18 cellular contexts compared by ENCODE assay signal in the genomic region with DNA sequence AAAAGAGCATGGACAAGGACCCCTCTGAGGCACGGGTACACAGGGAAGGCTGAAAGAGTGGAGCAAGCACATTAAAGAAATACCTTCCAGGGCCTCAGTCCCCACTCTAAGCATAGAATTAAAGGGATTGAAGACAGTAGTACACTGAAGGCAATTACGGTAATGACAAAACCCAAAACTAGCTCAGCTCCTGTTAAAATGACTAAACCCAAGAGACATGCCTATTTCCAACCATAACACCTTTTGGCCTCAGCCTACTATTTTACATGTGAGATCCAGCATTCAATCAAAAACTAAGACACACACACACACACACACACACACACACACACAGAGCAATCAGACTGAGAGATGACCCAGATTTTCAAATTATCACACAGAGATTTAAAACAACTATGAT. TPM values are rescaled to one million over a fixed set of nuclear protein-coding genes. Genes with fewer than 3 reads are reported as not detected.
DNase-seq lines count a peak whose midpoint lies in the region; ATAC-seq, FAIRE-seq and TF ChIP-seq lines count a peak whose summit lies in the region.
"Had no signal": no experiment of that assay in that cellular context is flagged by ENCODE, and none has a peak within 500 bp of the region (broad histone marks: within the 10 kb centered on the region; RNA-seq: fewer than 3 reads in every experiment).

No MANE protein-coding gene starts in this region.

- no peak for DNase-seq in activated naive CD8-positive, alpha-beta T cell treated with anti-CD3 and anti-CD28 coated beads, Interleukin-2, amount 50 U/mL, for 24 hours
- DNase-seq in activated naive CD8-positive, alpha-beta T cell treated with anti-CD3 and anti-CD28 coated beads for 36 hours = no peak
- DNase-seq in activated T-helper 1 cell treated with anti-CD3 and anti-CD28 coated beads, Interleukin-12 subunit alpha, Interleukin-12 subunit beta, Interleukin-2, Interleukin-4 antibody, amounts not matched to agents 30 ng/mL and 10 ng/mL and 1 ng/mL, durations not matched to agents 14 hours and 24 hours and 36 hours (ENCODE audit: low spot score) = no peak
- DNase-seq in endodermal cell (no peak), frontal cortex (ENCODE audit: low spot score in 2 of 2) (no peak), sciatic nerve (ENCODE audit: low spot score) (no peak)
- no peak for DNase-seq in stimulated activated naive CD4-positive, alpha-beta T cell treated with Interleukin-2 at 50 U/mL for 16 hours (lab: John Stamatoyannopoulos, UW)
- DNase-seq: C1 segment of cervical spinal cord, DMS53, NCI-H1417, NCI-H1930, NCI-H2171, NCI-H446 treated with DMSO at 0.1 percent for 48 hours, NCI-H774, Peyer's patch, Right ventricle myocardium superior had no signal

- no peak overlapping the region for H3K27ac ChIP-seq in endodermal cell (ENCODE audit: low read depth, low read length)
- H3K27ac ChIP-seq: Peyer's patch had no signal

- H3K4me3 ChIP-seq in endodermal cell (ENCODE audit: low read length) = no peak overlapping the region
- H3K4me3 ChIP-seq: Peyer's patch had no signal

- peaks cover 25% of the 10 kb centered on the region for H3K36me3 Mint-ChIP-seq in activated naive CD8-positive, alpha-beta T cell treated with anti-CD3 and anti-CD28 coated beads, Interleukin-2, amount 50 U/mL, for 24 hours (ENCODE audit: low read depth)
- H3K36me3 Mint-ChIP-seq in activated naive CD8-positive, alpha-beta T cell treated with anti-CD3 and anti-CD28 coated beads for 36 hours = peaks cover 10% of the 10 kb centered on the region
- H3K36me3 Mint-ChIP-seq in activated T-helper 1 cell treated with anti-CD3 and anti-CD28 coated beads, Interleukin-12 subunit alpha, Interleukin-12 subunit beta, Interleukin-2, Interleukin-4 antibody, amounts not matched to agents 30 ng/mL and 10 ng/mL and 1 ng/mL, durations not matched to agents 14 hours and 24 hours and 36 hours (ENCODE audit: low read depth) = peaks cover 22% of the 10 kb centered on the region
- peaks cover 38% of the 10 kb centered on the region for H3K36me3 Mint-ChIP-seq in endodermal cell (ENCODE audit: low read depth)

- no peak for TF ChIP-seq CTCF in endodermal cell (conservative IDR thresholded peaks at IDR 0.05)

- WGBS in endodermal cell (ENCODE audit: insufficient coverage in 1 of 2, insufficient read length in 1 of 2), 2 experiments = 95 to 100% methylated on average over 1 to 2 of the region's 2 CpGs

- no peak overlapping the region for H3K4me3 Mint-ChIP-seq in activated naive CD8-positive, alpha-beta T cell treated with anti-CD3 and anti-CD28 coated beads, Interleukin-2, amount 50 U/mL, for 24 hours
- no peak overlapping the region for H3K4me3 Mint-ChIP-seq in activated naive CD8-positive, alpha-beta T cell treated with anti-CD3 and anti-CD28 coated beads for 36 hours
- H3K4me3 Mint-ChIP-seq in activated T-helper 1 cell treated with anti-CD3 and anti-CD28 coated beads, Interleukin-12 subunit alpha, Interleukin-12 subunit beta, Interleukin-2, Interleukin-4 antibody, amounts not matched to agents 30 ng/mL and 10 ng/mL and 1 ng/mL, durations not matched to agents 14 hours and 24 hours and 36 hours = no peak overlapping the region
- no peak overlapping the region for H3K4me3 Mint-ChIP-seq in endodermal cell

- H3K4me1 Mint-ChIP-seq in activated naive CD8-positive, alpha-beta T cell treated with anti-CD3 and anti-CD28 coated beads, Interleukin-2, amount 50 U/mL, for 24 hours = peaks cover 5% of the 10 kb centered on the region
- no peaks in the 10 kb centered on the region for H3K4me1 Mint-ChIP-seq in activated naive CD8-positive, alpha-beta T cell treated with anti-CD3 and anti-CD28 coated beads for 36 hours
- H3K4me1 Mint-ChIP-seq in activated T-helper 1 cell treated with anti-CD3 and anti-CD28 coated beads, Interleukin-12 subunit alpha, Interleukin-12 subunit beta, Interleukin-2, Interleukin-4 antibody, amounts not matched to agents 30 ng/mL and 10 ng/mL and 1 ng/mL, durations not matched to agents 14 hours and 24 hours and 36 hours (ENCODE audit: low read depth) = peaks cover 8% of the 10 kb centered on the region
- H3K4me1 Mint-ChIP-seq in endodermal cell = peaks cover 19% of the 10 kb centered on the region

- no peaks in the 10 kb centered on the region for H3K27me3 Mint-ChIP-seq in activated naive CD8-positive, alpha-beta T cell treated with anti-CD3 and anti-CD28 coated beads, Interleukin-2, amount 50 U/mL, for 24 hours
- no peaks in the 10 kb centered on the region for H3K27me3 Mint-ChIP-seq in activated naive CD8-positive, alpha-beta T cell treated with anti-CD3 and anti-CD28 coated beads for 36 hours
- no peaks in the 10 kb centered on the region for H3K27me3 Mint-ChIP-seq in activated T-helper 1 cell treated with anti-CD3 and anti-CD28 coated beads, Interleukin-12 subunit alpha, Interleukin-12 subunit beta, Interleukin-2, Interleukin-4 antibody, amounts not matched to agents 30 ng/mL and 10 ng/mL and 1 ng/mL, durations not matched to agents 14 hours and 24 hours and 36 hours (ENCODE audit: insufficient read depth)
- no peaks in the 10 kb centered on the region for H3K27me3 Mint-ChIP-seq in endodermal cell (ENCODE audit: insufficient read depth)

- no peaks in the 10 kb centered on the region for H3K9me3 Mint-ChIP-seq in activated naive CD8-positive, alpha-beta T cell treated with anti-CD3 and anti-CD28 coated beads, Interleukin-2, amount 50 U/mL, for 24 hours
- no peaks in the 10 kb centered on the region for H3K9me3 Mint-ChIP-seq in activated naive CD8-positive, alpha-beta T cell treated with anti-CD3 and anti-CD28 coated beads for 36 hours
- H3K9me3 Mint-ChIP-seq in activated T-helper 1 cell treated with anti-CD3 and anti-CD28 coated beads, Interleukin-12 subunit alpha, Interleukin-12 subunit beta, Interleukin-2, Interleukin-4 antibody, amounts not matched to agents 30 ng/mL and 10 ng/mL and 1 ng/mL, durations not matched to agents 14 hours and 24 hours and 36 hours = no peaks in the 10 kb centered on the region
- no peaks in the 10 kb centered on the region for H3K9me3 Mint-ChIP-seq in endodermal cell

- no peak for ATAC-seq in activated naive CD8-positive, alpha-beta T cell treated with anti-CD3 and anti-CD28 coated beads, Interleukin-2, amount 50 U/mL, for 24 hours
- no peak for ATAC-seq in sciatic nerve
- no peak for ATAC-seq in HG03354 (IDR thresholded peaks at IDR 0.05; ENCODE audit: poor library complexity, severe bottlenecking, unreplicated experiment)

- intact Hi-C loops in activated T-helper 1 cell treated with anti-CD3 and anti-CD28 coated beads, Interleukin-12 subunit alpha, Interleukin-12 subunit beta, Interleukin-2, Interleukin-4 antibody, amounts not matched to agents 30 ng/mL and 10 ng/mL and 1 ng/mL, durations not matched to agents 14 hours and 24 hours and 36 hours (cut with micrococcal nuclease) = no loop called here
- intact Hi-C loops in sciatic nerve (cut with DNase I) = no loop called here

- FAIRE-seq in frontal cortex (lab: Jason Lieb, UNC) = no peak
- FAIRE-seq: GM12891 had no signal

- no peaks in the 10 kb centered on the region for H3K4me1 ChIP-seq in endodermal cell (ENCODE audit: control insufficient read depth, insufficient read depth, low read length)
- H3K4me1 ChIP-seq: Peyer's patch had no signal

- H3K9me3 ChIP-seq in endodermal cell (ENCODE audit: control insufficient read depth, low read length) = no peaks in the 10 kb centered on the region
- H3K9me3 ChIP-seq: Peyer's patch had no signal

- H3K27me3 ChIP-seq in endodermal cell (ENCODE audit: control insufficient read depth, insufficient read depth, low read length, poor library complexity, severe bottlenecking) = no peaks in the 10 kb centered on the region
- H3K27me3 ChIP-seq: Peyer's patch had no signal

- H3K36me3 ChIP-seq in endodermal cell (ENCODE audit: control insufficient read depth, insufficient read depth, low read length) = peaks cover 64% of the 10 kb centered on the region

- no peak overlapping the region for H3K9ac ChIP-seq in endodermal cell (ENCODE audit: extremely low read depth, low read length, poor library complexity, severe bottlenecking)

- peak overlapping the region; percentile 14 for H3K27ac Mint-ChIP-seq in activated naive CD8-positive, alpha-beta T cell treated with anti-CD3 and anti-CD28 coated beads, Interleukin-2, amount 50 U/mL, for 24 hours
- H3K27ac Mint-ChIP-seq in activated naive CD8-positive, alpha-beta T cell treated with anti-CD3 and anti-CD28 coated beads for 36 hours = no peak overlapping the region
- H3K27ac Mint-ChIP-seq in activated T-helper 1 cell treated with anti-CD3 and anti-CD28 coated beads, Interleukin-12 subunit alpha, Interleukin-12 subunit beta, Interleukin-2, Interleukin-4 antibody, amounts not matched to agents 30 ng/mL and 10 ng/mL and 1 ng/mL, durations not matched to agents 14 hours and 24 hours and 36 hours = peak overlapping the region; percentile 1
- peak overlapping the region; percentile 8 for H3K27ac Mint-ChIP-seq in endodermal cell

RNA-seq across cellular contexts. Expression of gene MAP4, which starts 19.8 kb away (rescaled TPM):
- 10 to 100 TPM; 95.2 to 96.7 TPM for total RNA-seq in activated naive CD8-positive, alpha-beta T cell treated with anti-CD3 and anti-CD28 coated beads for 36 hours
- 119 and 120 TPM in 2 replicates for total RNA-seq in activated T-helper 1 cell treated with anti-CD3 and anti-CD28 coated beads, Interleukin-12 subunit alpha, Interleukin-12 subunit beta, Interleukin-2, Interleukin-4 antibody, amounts not matched to agents 30 ng/mL and 10 ng/mL and 1 ng/mL, durations not matched to agents 14 hours and 24 hours and 36 hours
- total RNA-seq in endodermal cell (100 to 1,000 TPM; 152 to 169 TPM), frontal cortex (258 TPM), sciatic nerve (442 TPM)
- polyA plus RNA-seq in endodermal cell (2013, experiment 1 of 2) = 134 TPM
- 129 TPM for polyA plus RNA-seq in endodermal cell (2013, experiment 2 of 2)
